Comparison of ENCODE assay signal across 16 cellular contexts in genomic region chr2:223841436-223842180, GRCh38. TPM values are rescaled to one million over a fixed set of nuclear protein-coding genes. Genes with fewer than 3 reads are reported as not detected.
DNase-seq lines count a peak whose midpoint lies in the region; ATAC-seq, FAIRE-seq and TF ChIP-seq lines count a peak whose summit lies in the region.
"Had no signal": no experiment of that assay in that cellular context is flagged by ENCODE, and none has a peak within 500 bp of the region (broad histone marks: within the 10 kb centered on the region; RNA-seq: fewer than 3 reads in every experiment).

No MANE protein-coding gene starts in this region.

- 0 out of 2 replicates have a peak overlapping the region, but pooled peaks have one; percentile 18 for H3K4me3 ChIP-seq in MM.1S (ENCODE audit: low read length)
- no peak overlapping the region for H3K4me3 ChIP-seq in WERI-Rb-1 (ENCODE audit: low read depth, low read length)
- no peak overlapping the region for H3K4me3 ChIP-seq in BE2C (ENCODE audit: low read depth, low read length)
- H3K4me3 ChIP-seq: esophagus muscularis mucosa, PC-9 had no signal

- TF ChIP-seq CTCF in MM.1S (IDR thresholded peaks at IDR 0.05; ENCODE audit: low read length): no peak
- no peak for TF ChIP-seq CTCF in WERI-Rb-1 (IDR thresholded peaks at IDR 0.05; ENCODE audit: low read depth, low read length)
- TF ChIP-seq CTCF in BE2C (IDR thresholded peaks at IDR 0.05; ENCODE audit: low read depth, low read length): no peak

- peak overlapping the region; percentile 96 for H3K27ac Mint-ChIP-seq in stimulated activated memory B cell treated with anti-CD40 and anti-IgM and Interleukin-4, amounts not matched to agents 10 μg/mL and 1 μg/mL and 100 μg/mL, for 72 hours
- H3K27ac Mint-ChIP-seq: activated T-helper 2 cell treated with anti-CD3 and anti-CD28 coated beads, Interferon-gamma antibody, Interleukin-2, Interleukin-4, amounts not matched to agents 10 μg/mL and 5 μg/mL and 100 μg/mL, durations not matched to agents 14 hours and 24 hours and 36 hours; CD4-positive, alpha-beta T cell had no signal

- H4K20me1 ChIP-seq in MM.1S (ENCODE audit: insufficient read depth, low read length): no peaks in the 10 kb centered on the region

- H3F3A ChIP-seq in MM.1S (ENCODE audit: insufficient read depth, low read length): peaks cover 31% of the 10 kb centered on the region

- H3K9me2 ChIP-seq in MM.1S (replicated peaks; ENCODE audit: insufficient read depth, low read length): no peaks in the 10 kb centered on the region

- peak overlapping the region; percentile 63 for H3K4me2 ChIP-seq in MM.1S (ENCODE audit: low read depth, low read length)
- H3K4me2 ChIP-seq: PC-9 had no signal

- H3K36me3 ChIP-seq in MM.1S (replicated peaks; ENCODE audit: insufficient read depth, low read length) (no peaks in the 10 kb centered on the region), WERI-Rb-1 (no peaks in the 10 kb centered on the region), BE2C (no peaks in the 10 kb centered on the region)
- H3K36me3 ChIP-seq: esophagus muscularis mucosa had no signal

- no peak overlapping the region for H3K4me3 Mint-ChIP-seq in stimulated activated memory B cell treated with anti-CD40 and anti-IgM and Interleukin-4, amounts not matched to agents 10 μg/mL and 1 μg/mL and 100 μg/mL, for 72 hours
- H3K4me3 Mint-ChIP-seq: CD4-positive, alpha-beta T cell had no signal

- FAIRE-seq in GM12892 (lab: Jason Lieb, UNC): peak; percentile 44
- FAIRE-seq: keratinocyte, urothelium cell line had no signal

- H3K4me1 ChIP-seq in MM.1S (ENCODE audit: low read length) (peaks cover 18% of the 10 kb centered on the region), BE2C (no peaks in the 10 kb centered on the region)

- no peaks in the 10 kb centered on the region for H3K27me3 Mint-ChIP-seq in stimulated activated memory B cell treated with anti-CD40 and anti-IgM and Interleukin-4, amounts not matched to agents 10 μg/mL and 1 μg/mL and 100 μg/mL, for 72 hours
- H3K27me3 Mint-ChIP-seq: CD4-positive, alpha-beta T cell had no signal

- H3K27ac ChIP-seq in MM.1S (ENCODE audit: low read length) (peak overlapping the region; percentile 85), WERI-Rb-1 (no peak overlapping the region)
- H3K27ac ChIP-seq: esophagus muscularis mucosa, PC-9 had no signal

- peaks cover 40% of the 10 kb centered on the region for H3K4me1 Mint-ChIP-seq in stimulated activated memory B cell treated with anti-CD40 and anti-IgM and Interleukin-4, amounts not matched to agents 10 μg/mL and 1 μg/mL and 100 μg/mL, for 72 hours

- ATAC-seq in stimulated activated memory B cell treated with anti-CD40 and anti-IgM and Interleukin-4, amounts not matched to agents 10 μg/mL and 1 μg/mL and 100 μg/mL, for 72 hours: no peak
- ATAC-seq in GM18870 (IDR thresholded peaks at IDR 0.05; ENCODE audit: unreplicated experiment): no peak

- DNase-seq in GM12892 (ENCODE audit: insufficient read length) (no peak), MM.1S (peak; percentile 67), WERI-Rb-1 (peak; percentile 39), BE2C (no peak), HUDEP-2 (lab: John Stamatoyannopoulos, UW; ENCODE audit: unreplicated experiment in 76 of 76) (no peak)
- DNase-seq: CD4-positive, alpha-beta T cell; head of caudate nucleus; NCI-H1105 treated with DMSO at 0.1 percent for 48 hours; PC-9; stimulated activated naive CD4-positive, alpha-beta T cell had no signal

- no peak for TF ChIP-seq POLR2A in GM12892 (IDR thresholded peaks at IDR 0.05; ENCODE audit: low read depth, low read length)

- H3K9ac ChIP-seq in MM.1S (ENCODE audit: low read length): peak overlapping the region; percentile 42

- H3K79me2 ChIP-seq in MM.1S (ENCODE audit: low read length): peaks cover 4% of the 10 kb centered on the region

- no peaks in the 10 kb centered on the region for H3K9me3 Mint-ChIP-seq in stimulated activated memory B cell treated with anti-CD40 and anti-IgM and Interleukin-4, amounts not matched to agents 10 μg/mL and 1 μg/mL and 100 μg/mL, for 72 hours
- H3K9me3 Mint-ChIP-seq: activated T-helper 2 cell treated with anti-CD3 and anti-CD28 coated beads, Interferon-gamma antibody, Interleukin-2, Interleukin-4, amounts not matched to agents 10 μg/mL and 5 μg/mL and 100 μg/mL, durations not matched to agents 14 hours and 24 hours and 36 hours; CD4-positive, alpha-beta T cell had no signal

- H3K36me3 Mint-ChIP-seq in stimulated activated memory B cell treated with anti-CD40 and anti-IgM and Interleukin-4, amounts not matched to agents 10 μg/mL and 1 μg/mL and 100 μg/mL, for 72 hours: peaks cover 4% of the 10 kb centered on the region

- H3K9me3 ChIP-seq in MM.1S (replicated peaks; ENCODE audit: insufficient read depth, low read length) (no peaks in the 10 kb centered on the region), WERI-Rb-1 (ENCODE audit: severe bottlenecking) (no peaks in the 10 kb centered on the region), BE2C (no peaks in the 10 kb centered on the region)
- H3K9me3 ChIP-seq: esophagus muscularis mucosa had no signal

- no peaks in the 10 kb centered on the region for H3K27me3 ChIP-seq in MM.1S (replicated peaks; ENCODE audit: insufficient read depth, low read length)
- H3K27me3 ChIP-seq in WERI-Rb-1 (ENCODE audit: insufficient read depth, low read depth, severe bottlenecking): no peaks in the 10 kb centered on the region
- H3K27me3 ChIP-seq in BE2C: peaks cover under 1% of the 10 kb centered on the region; the same call in 1 of the 2 replicates
- H3K27me3 ChIP-seq: esophagus muscularis mucosa had no signal

- peak overlapping the region; percentile 67 for H2AFZ ChIP-seq in MM.1S (ENCODE audit: low read length)
- H2AFZ ChIP-seq: PC-9 had no signal

RNA-seq across cellular contexts. Expression of gene AP1S3, which starts 4.2 kb away (rescaled TPM):
- 12.4 TPM for polyA plus RNA-seq in GM12892 (2012; ENCODE audit: missing spikeins)
- 0.68 TPM for polyA plus RNA-seq in BE2C (2012; ENCODE audit: insufficient read depth, insufficient read length, low read depth)

Comparison
In these comparisons a context has a peak if more than half of its experiments do, and no peak if none do; other contexts are left out.
1. DNase-seq: peak in MM.1S (single experiment) and WERI-Rb-1 (single experiment); none in GM12892 (single experiment), BE2C (single experiment) and HUDEP-2 (0 of 76).